In the genomic region with DNA sequence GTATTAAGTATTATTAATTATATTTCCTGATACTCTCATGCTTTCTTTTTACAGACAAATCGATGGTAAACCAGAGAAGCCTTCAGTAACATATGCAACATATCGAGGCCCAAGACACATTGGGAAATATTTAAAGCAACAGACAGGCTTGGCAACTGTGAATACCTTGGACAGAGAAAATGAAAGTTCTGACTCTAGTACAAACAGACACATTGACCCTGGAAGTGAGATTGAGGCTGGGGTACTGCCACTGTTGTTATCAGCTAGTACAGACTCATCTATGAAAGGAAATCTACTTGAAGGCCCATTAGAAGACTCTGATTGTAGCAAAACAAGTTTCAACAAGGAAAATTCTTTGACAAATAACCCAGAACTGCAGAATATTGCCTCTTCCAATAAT, we compare ENCODE assay signal across 10 cellular contexts. TPM values are rescaled to one million over a fixed set of nuclear protein-coding genes. Genes with fewer than 3 reads are reported as not detected.
DNase-seq lines count a peak whose midpoint lies in the region; ATAC-seq and TF ChIP-seq lines count a peak whose summit lies in the region.
"Had no signal": no experiment of that assay in that cellular context is flagged by ENCODE, and none has a peak within 500 bp of the region (broad histone marks: within the 10 kb centered on the region; RNA-seq: fewer than 3 reads in every experiment).

No MANE protein-coding gene starts in this region.

- H3K4me1 Mint-ChIP-seq in activated naive CD4-positive, alpha-beta T cell treated with anti-CD3 and anti-CD28 coated beads, Interleukin-2, amount 50 U/mL, for 24 hours, result peaks cover 17% of the 10 kb centered on the region
- H3K4me1 Mint-ChIP-seq in MCF 10A (ENCODE audit: insufficient read depth, unreplicated experiment), result peaks cover 32% of the 10 kb centered on the region

- no peaks in the 10 kb centered on the region for H3K36me3 Mint-ChIP-seq in activated naive CD4-positive, alpha-beta T cell treated with anti-CD3 and anti-CD28 coated beads, Interleukin-2, amount 50 U/mL, for 24 hours
- H3K36me3 Mint-ChIP-seq in MCF 10A (ENCODE audit: insufficient read depth, unreplicated experiment), result no peaks in the 10 kb centered on the region

- no peak overlapping the region for H3K4me3 ChIP-seq in uterus
- H3K4me3 ChIP-seq: SK-N-MC had no signal

- peak; percentile 18 for ATAC-seq in left lobe of liver
- ATAC-seq in GM21367 (IDR thresholded peaks at IDR 0.05; ENCODE audit: unreplicated experiment), result no peak

- TF ChIP-seq CTCF in MCF 10A (IDR thresholded peaks at IDR 0.05; ENCODE audit: unreplicated experiment) (no peak), uterus (IDR thresholded peaks at IDR 0.05) (no peak)

- H3K9me3 Mint-ChIP-seq in activated naive CD4-positive, alpha-beta T cell treated with anti-CD3 and anti-CD28 coated beads, Interleukin-2, amount 50 U/mL, for 24 hours, result no peaks in the 10 kb centered on the region
- no peaks in the 10 kb centered on the region for H3K9me3 Mint-ChIP-seq in MCF 10A (ENCODE audit: unreplicated experiment)

- no peak for DNase-seq in activated naive CD4-positive, alpha-beta T cell treated with Interleukin-2 at 50 U/mL for 16 hours
- DNase-seq in MCF 10A (ENCODE audit: unreplicated experiment) (peak; percentile 39), left lobe of liver (ENCODE audit: low spot score) (no peak), uterus (no peak), SW 1271 (lab: John Stamatoyannopoulos, UW) (no peak), cerebellar cortex (ENCODE audit: low spot score) (no peak)
- DNase-seq: cerebellar nuclear complex had no signal

- TF ChIP-seq POLR2A in uterus (IDR thresholded peaks at IDR 0.05), result no peak

- intact Hi-C loops in MCF 10A (cut with micrococcal nuclease) (loop anchor here (1.0 kb wide), 1 partner anchor 49 kb away; a partner anchor contains a TSS), uterus (cut with DNase I; ENCODE audit: low total_unique reads) (no loop called here)

- no peak overlapping the region for H3K4me3 Mint-ChIP-seq in activated naive CD4-positive, alpha-beta T cell treated with anti-CD3 and anti-CD28 coated beads, Interleukin-2, amount 50 U/mL, for 24 hours
- H3K4me3 Mint-ChIP-seq in MCF 10A (ENCODE audit: unreplicated experiment), result peak overlapping the region; percentile 60

- peak overlapping the region; percentile 81 for H3K27ac Mint-ChIP-seq in activated naive CD4-positive, alpha-beta T cell treated with anti-CD3 and anti-CD28 coated beads, Interleukin-2, amount 50 U/mL, for 24 hours
- peak overlapping the region; percentile 92 for H3K27ac Mint-ChIP-seq in MCF 10A (ENCODE audit: low read depth, unreplicated experiment)

- no peaks in the 10 kb centered on the region for H3K36me3 ChIP-seq in uterus

- no peaks in the 10 kb centered on the region for H3K27me3 Mint-ChIP-seq in activated naive CD4-positive, alpha-beta T cell treated with anti-CD3 and anti-CD28 coated beads, Interleukin-2, amount 50 U/mL, for 24 hours
- H3K27me3 Mint-ChIP-seq in MCF 10A (ENCODE audit: insufficient read depth, unreplicated experiment), result no peaks in the 10 kb centered on the region

- CTCF ChIA-PET in MCF 10A (lab: Yijun Ruan, JAX), result interaction anchor here (0.6 to 1.7 kb wide), 6 partner anchors 12 to 151 kb away, joined by 3 to 11 read pairs (median 3); a partner anchor contains a TSS

- H3K9me3 ChIP-seq in uterus, result no peaks in the 10 kb centered on the region

- no peaks in the 10 kb centered on the region for H3K27me3 ChIP-seq in uterus

- BruUV-seq in MCF 10A (replicated peaks; lab: Mats Ljungman, UMichigan), result no TSS peak

- no peaks in the 10 kb centered on the region for H3K4me1 ChIP-seq in uterus

- H3K27ac ChIP-seq in uterus, result peak overlapping the region; percentile 60 to 68
- H3K27ac ChIP-seq: SK-N-MC had no signal

- POLR2A ChIA-PET in MCF 10A (lab: Yijun Ruan, JAX), result interaction anchor here (0.6 to 3.4 kb wide), 21 partner anchors 8 to 151 kb away, joined by 3 to 64 read pairs (median 5); a partner anchor contains a TSS

RNA-seq across cellular contexts. Expression of a gene that starts 50.0 kb away (rescaled TPM):
- total RNA-seq in MCF 10A (2022), result 7.2 and 10.7 TPM in 2 replicates
- 4.7 TPM for total RNA-seq in left lobe of liver
- 10 to 100 TPM; 17.4 to 41.5 (median 38.1) TPM for total RNA-seq in uterus
